In genomic region chr22:43473441-43473840, GRCh38 we compare ENCODE assay signal across 22 cellular contexts.
"Had no signal": no experiment of that assay in that cellular context is flagged by ENCODE, and none has a peak within 500 bp of the region (broad histone marks: within the 10 kb centered on the region; RNA-seq: fewer than 3 reads in every experiment).

No MANE protein-coding gene starts in this region.

- H3K9me3 ChIP-seq: esophagus muscularis mucosa, gastroesophageal sphincter, heart left ventricle, mucosa of descending colon had no signal

- H3K27ac ChIP-seq: coronary artery, esophagus muscularis mucosa, foreskin keratinocyte, gastroesophageal sphincter, heart left ventricle, hepatocyte had no signal

- H3K79me2 ChIP-seq: hepatocyte had no signal

- H3K4me1 ChIP-seq: esophagus muscularis mucosa, foreskin keratinocyte, gastroesophageal sphincter, heart left ventricle had no signal

- H3K4me2 ChIP-seq: hepatocyte had no signal

- H3K4me3 ChIP-seq: coronary artery, dorsolateral prefrontal cortex, esophagus muscularis mucosa, gastroesophageal sphincter, heart left ventricle, hepatocyte, lung, mucosa of descending colon had no signal

- DNase-seq: dermis blood vessel endothelial cell; dorsolateral prefrontal cortex; effector CD4-positive, alpha-beta T cell; effector memory CD4-positive, alpha-beta T cell; foreskin keratinocyte; heart left ventricle; hypothalamus; immature natural killer cell; islet precursor cell; kidney; kidney glomerular epithelial cell; left colon; left ventricle myocardium superior; mammary epithelial cell; mesendoderm; mucosa of descending colon; naive B cell had no signal

- H3K27me3 ChIP-seq: foreskin keratinocyte, hepatocyte had no signal

- H3K36me3 ChIP-seq: esophagus muscularis mucosa, gastroesophageal sphincter, heart left ventricle had no signal

- H2AFZ ChIP-seq: hepatocyte had no signal
